18 cellular contexts compared by ENCODE assay signal in the genomic region with DNA sequence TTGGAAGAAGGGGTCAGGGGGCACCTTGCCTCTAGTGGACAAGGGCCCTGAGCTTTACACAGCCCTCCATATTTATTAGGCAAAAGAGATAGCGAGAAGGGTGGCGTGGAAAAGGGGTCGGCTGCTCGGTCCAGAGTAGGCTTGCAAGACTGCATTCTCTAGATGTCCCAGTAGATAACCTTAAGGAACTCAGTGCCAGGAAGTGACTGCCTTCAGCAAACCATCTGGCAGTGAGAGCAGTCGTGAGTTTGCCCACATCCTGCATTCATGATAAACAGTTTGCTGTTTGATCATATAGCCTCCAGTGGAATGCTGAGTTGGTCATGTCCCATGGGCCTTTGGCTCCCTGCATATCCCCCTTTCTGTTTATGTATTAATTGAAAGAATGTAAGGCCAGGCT. TPM values are rescaled to one million over a fixed set of nuclear protein-coding genes. Genes with fewer than 3 reads are reported as not detected.
DNase-seq lines count a peak whose midpoint lies in the region; ATAC-seq and TF ChIP-seq lines count a peak whose summit lies in the region.
"Not testable (repeated sequence)": the region's sequence is repeated elsewhere in the genome, so short reads cannot be mapped to it uniquely, and the experiment has no call there.
"Had no signal": no experiment of that assay in that cellular context is flagged by ENCODE, and none has a peak within 500 bp of the region (broad histone marks: within the 10 kb centered on the region; RNA-seq: fewer than 3 reads in every experiment).

No MANE protein-coding gene starts in this region.

- not testable (repeated sequence) for H2AK5ac ChIP-seq in trophoblast cell (ENCODE audit: low read length)

- H3F3A ChIP-seq in PC-9 (ENCODE audit: insufficient read depth, low read depth) = not testable (repeated sequence)

- H3K4ac ChIP-seq in trophoblast cell (ENCODE audit: low read depth, low read length) = not testable (repeated sequence)

- H3K36me3 Mint-ChIP-seq in CD8-positive, alpha-beta T cell; activated CD4-positive, alpha-beta T cell treated with anti-CD3 and anti-CD28 coated beads for 36 hours (ENCODE audit: low read depth); activated T-cell treated with anti-CD3 and anti-CD28 coated beads, Interleukin-2, amount 50 U/mL, for 24 hours (ENCODE audit: low read depth); activated naive CD8-positive, alpha-beta T cell treated with anti-CD3 and anti-CD28 coated beads for 36 hours: not testable (repeated sequence)

- H3K27ac ChIP-seq in CD8-positive, alpha-beta T cell (ENCODE audit: low read depth, low read length); PC-9: not testable (repeated sequence)
- H3K27ac ChIP-seq in trophoblast cell (ENCODE audit: low read depth, low read length) = peak overlapping the region; percentile 78

- CTCF ChIA-PET in CD8-positive, alpha-beta T cell (lab: Charles Lee) = interaction anchor here (0.6 to 0.9 kb wide), 2 partner anchors 30 to 204 kb away, joined by 3 read pairs; a partner anchor contains a TSS
- CTCF ChIA-PET in PC-9 (lab: Charles Lee) = not testable (repeated sequence)
- CTCF ChIA-PET in activated CD4-positive, alpha-beta T cell treated with anti-CD3 and anti-CD28 coated beads for 36 hours (lab: Charles Lee) = interaction anchor here (0.6 to 2.7 kb wide), 3 partner anchors 30 to 249 kb away, joined by 3 to 9 read pairs (median 3); no protein-coding TSS in a partner anchor

- H4K91ac ChIP-seq in trophoblast cell (ENCODE audit: low read depth, low read length) = not testable (repeated sequence)

- H3K27me3 Mint-ChIP-seq in CD8-positive, alpha-beta T cell (ENCODE audit: low read depth); activated CD4-positive, alpha-beta T cell treated with anti-CD3 and anti-CD28 coated beads for 36 hours; activated T-cell treated with anti-CD3 and anti-CD28 coated beads, Interleukin-2, amount 50 U/mL, for 24 hours; activated naive CD8-positive, alpha-beta T cell treated with anti-CD3 and anti-CD28 coated beads for 36 hours: not testable (repeated sequence)

- H3K27me3 ChIP-seq in CD8-positive, alpha-beta T cell (ENCODE audit: insufficient read depth, low read length); PC-9 (ENCODE audit: insufficient read depth, low read depth); trophoblast cell (ENCODE audit: insufficient read depth, low read length): not testable (repeated sequence)

- peak in 6 of 7 experiments; percentile 24 to 72 (median 37) for DNase-seq in CD8-positive, alpha-beta T cell
- DNase-seq in HT1080 (ENCODE audit: low read depth) (peak; percentile 56), PC-9 (peak; percentile 56 to 76), fibroblast of villous mesenchyme (ENCODE audit: low read depth) (peak; percentile 81), trophoblast cell (peak; percentile 82 to 84)
- DNase-seq in activated CD4-positive, alpha-beta T cell treated with anti-CD3 and anti-CD28 coated beads for 36 hours = peak; percentile 31
- not testable (repeated sequence) for DNase-seq in activated T-cell treated with anti-CD3 and anti-CD28 coated beads, Interleukin-2, amount 50 U/mL, for 24 hours
- peak; percentile 12 for DNase-seq in activated naive CD8-positive, alpha-beta T cell treated with anti-CD3 and anti-CD28 coated beads for 36 hours

- peak; percentile 52 for ATAC-seq in CD8-positive, alpha-beta T cell
- peak; percentile 44 for ATAC-seq in activated CD4-positive, alpha-beta T cell treated with anti-CD3 and anti-CD28 coated beads for 36 hours

- H3K4me3 Mint-ChIP-seq in CD8-positive, alpha-beta T cell = peak overlapping the region; percentile 1
- H3K4me3 Mint-ChIP-seq in activated CD4-positive, alpha-beta T cell treated with anti-CD3 and anti-CD28 coated beads for 36 hours; activated T-cell treated with anti-CD3 and anti-CD28 coated beads, Interleukin-2, amount 50 U/mL, for 24 hours; activated naive CD8-positive, alpha-beta T cell treated with anti-CD3 and anti-CD28 coated beads for 36 hours: not testable (repeated sequence)

- peak overlapping the region; percentile 82 for H3K27ac Mint-ChIP-seq in CD8-positive, alpha-beta T cell
- peak overlapping the region; percentile 55 for H3K27ac Mint-ChIP-seq in activated CD4-positive, alpha-beta T cell treated with anti-CD3 and anti-CD28 coated beads for 36 hours
- peak overlapping the region; percentile 35 for H3K27ac Mint-ChIP-seq in activated T-cell treated with anti-CD3 and anti-CD28 coated beads, Interleukin-2, amount 50 U/mL, for 24 hours
- peak overlapping the region; percentile 9 for H3K27ac Mint-ChIP-seq in activated naive CD8-positive, alpha-beta T cell treated with anti-CD3 and anti-CD28 coated beads for 36 hours

- H4K20me1 ChIP-seq in PC-9 (ENCODE audit: insufficient read depth) = not testable (repeated sequence)

- H3K18ac ChIP-seq in trophoblast cell (ENCODE audit: low read length) = not testable (repeated sequence)

- H3K9me3 Mint-ChIP-seq in CD8-positive, alpha-beta T cell; activated CD4-positive, alpha-beta T cell treated with anti-CD3 and anti-CD28 coated beads for 36 hours (ENCODE audit: low read depth); activated T-cell treated with anti-CD3 and anti-CD28 coated beads, Interleukin-2, amount 50 U/mL, for 24 hours; activated naive CD8-positive, alpha-beta T cell treated with anti-CD3 and anti-CD28 coated beads for 36 hours: not testable (repeated sequence)

- not testable (repeated sequence) for H3K9ac ChIP-seq in trophoblast cell (ENCODE audit: low read length)

- not testable (repeated sequence) for H4K8ac ChIP-seq in trophoblast cell (ENCODE audit: low read depth, low read length)

- H3K23ac ChIP-seq in trophoblast cell (ENCODE audit: low read length) = not testable (repeated sequence)

- H2AFZ ChIP-seq in PC-9; trophoblast cell (ENCODE audit: insufficient read depth, low read length, poor library complexity): not testable (repeated sequence)

- H3K4me3 ChIP-seq in CD8-positive, alpha-beta T cell (ENCODE audit: low read depth, low read length); PC-9; fibroblast of villous mesenchyme (ENCODE audit: low read depth, low read length); trophoblast cell (ENCODE audit: low read depth, low read length): not testable (repeated sequence)

- H3K4me1 ChIP-seq in CD8-positive, alpha-beta T cell (ENCODE audit: insufficient read depth, low read length) = peaks cover 22% of the 10 kb centered on the region
- H3K4me1 ChIP-seq in PC-9 (replicated peaks; ENCODE audit: insufficient read depth) = peaks cover 20% of the 10 kb centered on the region
- H3K4me1 ChIP-seq in trophoblast cell (ENCODE audit: control insufficient read depth in 1 of 2, insufficient read depth in 2 of 2, low read length in 2 of 2) = not testable (repeated sequence)

- not testable (repeated sequence) for H3K9me3 ChIP-seq in CD8-positive, alpha-beta T cell (ENCODE audit: low read length); PC-9 (ENCODE audit: insufficient read depth, low read depth); trophoblast cell (ENCODE audit: insufficient read depth, low read depth, low read length)

- BruUV-seq in PC-9 (replicated peaks; lab: Mats Ljungman, UMichigan) = not testable (repeated sequence)

- H3K79me1 ChIP-seq in trophoblast cell (ENCODE audit: low read length) = peaks cover 11% of the 10 kb centered on the region

- no CpG with 5 or more reads among the region's 5 CpGs for WGBS in trophoblast cell (ENCODE audit: extremely low coverage, insufficient coverage, insufficient read length)

- intact Hi-C loops in CD8-positive, alpha-beta T cell (cut with DNase I, micrococcal nuclease) = loop anchor here in 1 of 2 experiments (2.0 kb wide), 1 partner anchor 19 kb away; no protein-coding TSS in a partner anchor
- intact Hi-C loops in PC-9 (cut with micrococcal nuclease; ENCODE audit: unreplicated experiment); activated CD4-positive, alpha-beta T cell treated with anti-CD3 and anti-CD28 coated beads for 36 hours (cut with DNase I, micrococcal nuclease): not testable (repeated sequence)

- H3K4me1 Mint-ChIP-seq in CD8-positive, alpha-beta T cell (ENCODE audit: low read depth) = peaks cover 32% of the 10 kb centered on the region
- H3K4me1 Mint-ChIP-seq in activated CD4-positive, alpha-beta T cell treated with anti-CD3 and anti-CD28 coated beads for 36 hours = peaks cover 20% of the 10 kb centered on the region
- H3K4me1 Mint-ChIP-seq in activated T-cell treated with anti-CD3 and anti-CD28 coated beads, Interleukin-2, amount 50 U/mL, for 24 hours (ENCODE audit: low read depth) = peaks cover 25% of the 10 kb centered on the region
- peaks cover 11% of the 10 kb centered on the region for H3K4me1 Mint-ChIP-seq in activated naive CD8-positive, alpha-beta T cell treated with anti-CD3 and anti-CD28 coated beads for 36 hours

- H4K12ac ChIP-seq in trophoblast cell (ENCODE audit: low read depth, low read length) = not testable (repeated sequence)

- POLR2A ChIA-PET in CD8-positive, alpha-beta T cell (lab: Charles Lee) = interaction anchor here (0.8 to 1.9 kb wide), 3 partner anchors 18 to 96 kb away, joined by 3 to 10 read pairs (median 6); no protein-coding TSS in a partner anchor
- POLR2A ChIA-PET in PC-9 (lab: Charles Lee; ENCODE audit: unreplicated experiment); activated CD4-positive, alpha-beta T cell treated with anti-CD3 and anti-CD28 coated beads for 36 hours (lab: Charles Lee): not testable (repeated sequence)

- TF ChIP-seq CTCF in CD8-positive, alpha-beta T cell (IDR thresholded peaks at IDR 0.05); PC-9 (conservative IDR thresholded peaks at IDR 0.05); fibroblast of villous mesenchyme (IDR thresholded peaks at IDR 0.05; ENCODE audit: insufficient read depth, low read depth, low read length): not testable (repeated sequence)

- not testable (repeated sequence) for H3K4me2 ChIP-seq in PC-9
- peak overlapping the region; percentile 19 for H3K4me2 ChIP-seq in trophoblast cell (ENCODE audit: low read length)

- not testable (repeated sequence) for H2BK5ac ChIP-seq in trophoblast cell (ENCODE audit: low read depth, low read length, poor library complexity)

- H2BK120ac ChIP-seq in trophoblast cell (ENCODE audit: insufficient read depth, low read length, poor library complexity) = not testable (repeated sequence)

- not testable (repeated sequence) for H2BK12ac ChIP-seq in trophoblast cell (ENCODE audit: low read length)

- H3K14ac ChIP-seq in trophoblast cell (ENCODE audit: low read length) = not testable (repeated sequence)

- not testable (repeated sequence) for H3K36me3 ChIP-seq in CD8-positive, alpha-beta T cell (ENCODE audit: insufficient read depth, low read length); PC-9 (ENCODE audit: low read depth); trophoblast cell (ENCODE audit: control insufficient read depth in 1 of 2, insufficient read depth in 2 of 2, low read length in 2 of 2)

- H3K9me2 ChIP-seq in PC-9 (ENCODE audit: insufficient read depth) = not testable (repeated sequence)

- H3K79me2 ChIP-seq in PC-9 (ENCODE audit: low read depth); trophoblast cell (ENCODE audit: control insufficient read depth, insufficient read depth, low read length, poor library complexity): not testable (repeated sequence)

RNA-seq across cellular contexts. Expression of a gene that starts 18.9 kb away (rescaled TPM):
- total RNA-seq in CD8-positive, alpha-beta T cell = not detected
- total RNA-seq in HT1080 (2014; rRNA removed; shearing (Covaris generic)) = not detected in 2 replicates
- polyA plus RNA-seq in HT1080 (2015; cell fraction: cytosol; rRNA removed) = 0.07 TPM in 1 of 2 replicates, not detected in the other
- not detected in 2 replicates for polyA plus RNA-seq in HT1080 (2015; cell fraction: nucleus; rRNA removed)
- total RNA-seq in PC-9 (2021) (0.13 and 0.18 TPM in 2 replicates), fibroblast of villous mesenchyme (not detected in 2 replicates)
- not detected for total RNA-seq in activated CD4-positive, alpha-beta T cell treated with anti-CD3 and anti-CD28 coated beads for 36 hours
- total RNA-seq in activated naive CD8-positive, alpha-beta T cell treated with anti-CD3 and anti-CD28 coated beads for 36 hours = not detected
- 27.3 and 34.3 TPM in 2 replicates for polyA plus RNA-seq in trophoblast cell (2013)
- total RNA-seq: body of pancreas, Calu3, frontal cortex, H1, K562, left lobe of liver, mesothelial cell of epicardium, temporal lobe had no signal
- polyA plus RNA-seq: A549, K562, smooth muscle cell had no signal

RNA-seq across cellular contexts. Expression of a gene that starts 50.6 kb away (rescaled TPM):
- total RNA-seq in CD8-positive, alpha-beta T cell = 10 to 100 TPM; 16.6 to 16.7 TPM
- 7.9 and 10.3 TPM in 2 replicates for total RNA-seq in HT1080 (2014; rRNA removed; shearing (Covaris generic))
- polyA plus RNA-seq in HT1080 (2015; cell fraction: cytosol; rRNA removed) = 9.4 and 12.1 TPM in 2 replicates
- 23.0 and 23.2 TPM in 2 replicates for polyA plus RNA-seq in HT1080 (2015; cell fraction: nucleus; rRNA removed)
- total RNA-seq in PC-9 (2021) (19.7 and 21.1 TPM in 2 replicates), fibroblast of villous mesenchyme (20.6 and 23.7 TPM in 2 replicates)
- 10 to 100 TPM in 1 of 2 experiments, 1 to 10 TPM in 1; 8.2 to 10.6 TPM for total RNA-seq in activated CD4-positive, alpha-beta T cell treated with anti-CD3 and anti-CD28 coated beads for 36 hours
- 10 to 100 TPM in 1 of 2 experiments, 1 to 10 TPM in 1; 9.4 to 10.2 TPM for total RNA-seq in activated naive CD8-positive, alpha-beta T cell treated with anti-CD3 and anti-CD28 coated beads for 36 hours
- polyA plus RNA-seq in trophoblast cell (2013) = 8.1 and 8.2 TPM in 2 replicates

Comparison
In these comparisons a context has a peak if more than half of its experiments do, and no peak if none do; other contexts are left out.
1. H3K27ac Mint-ChIP-seq: peak in every context shown above with its lines; median percentile 82 in CD8-positive, alpha-beta T cell; 55 in activated CD4-positive, alpha-beta T cell treated with anti-CD3 and anti-CD28 coated beads for 36 hours; 35 in activated T-cell treated with anti-CD3 and anti-CD28 coated beads, Interleukin-2, amount 50 U/mL, for 24 hours; 9 in activated naive CD8-positive, alpha-beta T cell treated with anti-CD3 and anti-CD28 coated beads for 36 hours.